23 cellular contexts compared by ENCODE assay signal in genomic region chr2:108847000-108847399, GRCh38.
"Had no signal": no experiment of that assay in that cellular context is flagged by ENCODE, and none has a peak within 500 bp of the region (broad histone marks: within the 10 kb centered on the region; RNA-seq: fewer than 3 reads in every experiment).

No MANE protein-coding gene starts in this region.

- H3K27ac ChIP-seq: coronary artery, dorsolateral prefrontal cortex, esophagus muscularis mucosa, foreskin keratinocyte, gastroesophageal sphincter, heart left ventricle, hepatocyte, left lung, lower lobe of right lung had no signal

- H3K4me1 ChIP-seq: esophagus muscularis mucosa, foreskin keratinocyte, gastroesophageal sphincter, heart left ventricle, left lung, lower lobe of right lung had no signal

- H3K9me3 ChIP-seq: esophagus muscularis mucosa, gastroesophageal sphincter, heart left ventricle, left lung, lower lobe of right lung, mucosa of descending colon had no signal

- H3K27me3 ChIP-seq: dorsolateral prefrontal cortex, esophagus muscularis mucosa, foreskin keratinocyte, gastroesophageal sphincter, heart left ventricle, hepatocyte, left lung had no signal

- H3K36me3 ChIP-seq: heart left ventricle, lower lobe of right lung had no signal

- H3K4me3 ChIP-seq: coronary artery, dorsolateral prefrontal cortex, esophagus muscularis mucosa, gastroesophageal sphincter, heart left ventricle, hepatocyte, left lung, lower lobe of right lung, mucosa of descending colon had no signal

- DNase-seq: dermis blood vessel endothelial cell; dorsolateral prefrontal cortex; effector CD4-positive, alpha-beta T cell; effector memory CD4-positive, alpha-beta T cell; foreskin keratinocyte; heart left ventricle; islet precursor cell; kidney; kidney glomerular epithelial cell; left colon; left lung; left ventricle myocardium superior; lower lobe of right lung; mesenchymal stem cell; mucosa of descending colon; naive B cell; naive thymus-derived CD8-positive, alpha-beta T cell had no signal

- FAIRE-seq: endothelial cell of umbilical vein, frontal cortex, kidney had no signal
